In the genomic region with DNA sequence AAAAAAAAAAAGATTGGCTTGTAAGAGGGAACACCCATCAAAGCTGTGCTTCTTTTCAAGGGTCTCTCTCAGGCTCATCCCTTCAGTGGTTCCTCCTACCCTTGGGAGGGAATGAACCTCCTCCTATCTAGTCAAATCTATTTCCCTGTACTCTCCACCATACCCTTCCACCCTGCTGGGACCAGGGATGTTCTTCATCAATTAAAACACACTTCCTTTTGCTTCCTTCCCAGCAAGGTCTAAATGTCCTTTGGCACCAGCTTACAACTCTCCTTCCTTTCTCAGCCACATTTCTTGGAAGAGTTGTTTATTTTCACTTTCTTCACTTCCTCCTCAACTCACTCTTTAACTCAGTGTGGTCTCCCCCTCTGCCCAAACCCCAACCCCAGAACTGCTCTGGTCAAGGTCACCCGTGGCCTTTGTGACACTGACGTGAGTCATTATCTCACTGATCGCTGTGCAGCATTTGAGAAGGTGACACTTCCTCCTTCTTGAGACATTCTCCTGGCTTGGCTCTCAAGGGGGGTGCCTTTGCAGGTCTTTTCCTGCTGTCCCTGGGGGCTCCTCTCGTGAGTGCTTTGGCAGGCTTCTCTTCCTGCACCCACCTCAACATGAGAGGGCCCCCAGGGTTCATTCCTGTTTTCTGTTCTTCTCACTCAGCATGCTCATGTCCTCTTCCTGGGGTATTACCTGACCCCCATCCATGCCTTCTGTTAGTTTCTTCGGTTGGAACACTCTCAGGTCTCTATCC, we compare ENCODE assay signal across 8 cellular contexts.
A peak's percentile ranks its signal among the peaks of the same experiment; 100 is the strongest.
DNase-seq lines count a peak whose midpoint lies in the region; ATAC-seq and TF ChIP-seq lines count a peak whose summit lies in the region.

No MANE protein-coding gene starts in this region.

- peak; percentile 67 for DNase-seq in GM10248 (ENCODE audit: extremely low spot score)
- peak; percentile 72 for DNase-seq in NOMO-1 treated with DMSO at 0.1 percent for 48 hours (lab: John Stamatoyannopoulos, UW; ENCODE audit: unreplicated experiment)
- peak; percentile 61 for DNase-seq in germinal center (ENCODE audit: low spot score)
- DNase-seq in left ventricle myocardium superior, result no peak
- DNase-seq in NCI-H1417 treated with DMSO at 0.1 percent for 48 hours (lab: John Stamatoyannopoulos, UW), result no peak
- DNase-seq in amniotic stem cell (lab: John Stamatoyannopoulos, UW), result no peak
- DNase-seq in NCI-H510A treated with DMSO at 0.1 percent for 48 hours (lab: John Stamatoyannopoulos, UW), result no peak

- peak; percentile 87 for ATAC-seq in GM21447 (IDR thresholded peaks at IDR 0.05; ENCODE audit: unreplicated experiment)
- no peak for ATAC-seq in left ventricle myocardium superior

- TF ChIP-seq CTCF in GM10248 (IDR thresholded peaks at IDR 0.05; ENCODE audit: control extremely low read depth, extremely low read depth, low read depth, missing control alignments), result no peak

- POLR2A ChIA-PET in GM10248 (lab: Yijun Ruan, JAX), result interaction anchor here (0.6 kb wide), 1 partner anchor 22 kb away, joined by 5 read pairs; no protein-coding TSS in a partner anchor

- intact Hi-C loops in left ventricle myocardium superior (cut with micrococcal nuclease), result no loop called here

- CTCF ChIA-PET in GM10248 (lab: Yijun Ruan, JAX), result interaction anchor here (1.1 to 1.2 kb wide), 2 partner anchors 7 to 13 kb away, joined by 3 read pairs; no protein-coding TSS in a partner anchor

Comparison
In these comparisons a context has a peak if more than half of its experiments do, and no peak if none do; other contexts are left out.
1. DNase-seq: peak in GM10248 (single experiment), NOMO-1 treated with DMSO at 0.1 percent for 48 hours (single experiment) and germinal center (single experiment); none in left ventricle myocardium superior (single experiment), NCI-H1417 treated with DMSO at 0.1 percent for 48 hours (single experiment), amniotic stem cell (single experiment) and NCI-H510A treated with DMSO at 0.1 percent for 48 hours (single experiment).